Comparison of ENCODE assay signal across 11 cellular contexts in genomic region chr3:194496217-194496881, GRCh38. TPM values are rescaled to one million over a fixed set of nuclear protein-coding genes. Genes with fewer than 3 reads are reported as not detected.
DNase-seq lines count a peak whose midpoint lies in the region; ATAC-seq and TF ChIP-seq lines count a peak whose summit lies in the region.
"Had no signal": no experiment of that assay in that cellular context is flagged by ENCODE, and none has a peak within 500 bp of the region (broad histone marks: within the 10 kb centered on the region; RNA-seq: fewer than 3 reads in every experiment).

No MANE protein-coding gene starts in this region.

- intact Hi-C loops in upper lobe of right lung (cut with DNase I): no loop called here
- intact Hi-C loops in heart left ventricle (cut with DNase I): no loop called here

- H3K27me3 ChIP-seq in CD4-positive, CD25-positive, alpha-beta regulatory T cell (ENCODE audit: control insufficient read depth, insufficient read depth, low read length): no peaks in the 10 kb centered on the region
- H3K27me3 ChIP-seq in upper lobe of right lung (no peaks in the 10 kb centered on the region), heart left ventricle (no peaks in the 10 kb centered on the region)

- peak in 1 of 3 donors; percentile 71 for DNase-seq in CD4-positive, CD25-positive, alpha-beta regulatory T cell
- DNase-seq in NCI-H526 treated with DMSO at 0.1 percent for 48 hours (lab: John Stamatoyannopoulos, UW): peak; percentile 19
- peak; percentile 17 for DNase-seq in epithelial cell of esophagus (ENCODE audit: low read depth)
- DNase-seq in upper lobe of right lung: no peak
- DNase-seq in NCI-H1694 (lab: John Stamatoyannopoulos, UW): no peak
- DNase-seq in heart left ventricle: no peak
- DNase-seq: activated T-cell treated with anti-CD3 and anti-CD28 coated beads, Interleukin-2, amount 50 U/mL, for 4 hours; NCI-H69 had no signal

- no peaks in the 10 kb centered on the region for H3K27me3 Mint-ChIP-seq in CD4-positive, CD25-positive, alpha-beta regulatory T cell
- H3K27me3 Mint-ChIP-seq: natural killer cell treated with Interleukin-12 subunit alpha and Interleukin-12 subunit beta and Interleukin-15 and Interleukin-18, amount 100 ng/mL, for 72 hours had no signal

- H3K9me3 ChIP-seq in CD4-positive, CD25-positive, alpha-beta regulatory T cell (ENCODE audit: control insufficient read depth in 2 of 2, low read length in 2 of 2): no peaks in the 10 kb centered on the region
- H3K9me3 ChIP-seq in upper lobe of right lung: no peaks in the 10 kb centered on the region
- no peaks in the 10 kb centered on the region for H3K9me3 ChIP-seq in heart left ventricle

- peak overlapping the region; percentile 26 to 43 (median 40) for H3K4me3 Mint-ChIP-seq in CD4-positive, CD25-positive, alpha-beta regulatory T cell
- H3K4me3 Mint-ChIP-seq: activated T-cell treated with anti-CD3 and anti-CD28 coated beads, Interleukin-2, amount 50 U/mL, for 4 hours; natural killer cell treated with Interleukin-12 subunit alpha and Interleukin-12 subunit beta and Interleukin-15 and Interleukin-18, amount 100 ng/mL, for 72 hours had no signal

- peaks cover 10% of the 10 kb centered on the region for H3K36me3 Mint-ChIP-seq in CD4-positive, CD25-positive, alpha-beta regulatory T cell
- H3K36me3 Mint-ChIP-seq: natural killer cell treated with Interleukin-12 subunit alpha and Interleukin-12 subunit beta and Interleukin-15 and Interleukin-18, amount 100 ng/mL, for 72 hours had no signal

- peak overlapping the region; percentile 53 for H3K4me3 ChIP-seq in CD4-positive, CD25-positive, alpha-beta regulatory T cell (ENCODE audit: low read depth, low read length)
- H3K4me3 ChIP-seq in epithelial cell of esophagus (ENCODE audit: low read length): no peak overlapping the region
- H3K4me3 ChIP-seq in upper lobe of right lung: no peak overlapping the region
- H3K4me3 ChIP-seq in heart left ventricle: no peak overlapping the region

- H3K36me3 ChIP-seq in CD4-positive, CD25-positive, alpha-beta regulatory T cell (ENCODE audit: control insufficient read depth, insufficient read depth, low read length): no peaks in the 10 kb centered on the region
- H3K36me3 ChIP-seq in upper lobe of right lung (no peaks in the 10 kb centered on the region), heart left ventricle (no peaks in the 10 kb centered on the region)

- H3K27ac ChIP-seq in CD4-positive, CD25-positive, alpha-beta regulatory T cell (ENCODE audit: insufficient read depth, low read length, poor library complexity, severe bottlenecking): peak overlapping the region; percentile 68
- no peak overlapping the region for H3K27ac ChIP-seq in upper lobe of right lung
- H3K27ac ChIP-seq in heart left ventricle: peak overlapping the region in 2 of 12 donors; percentile 1 to 8

- peaks cover 25 to 41% (median 36%) of the 10 kb centered on the region in 4 donors for H3K4me1 Mint-ChIP-seq in CD4-positive, CD25-positive, alpha-beta regulatory T cell

- peaks cover 31% of the 10 kb centered on the region for H3K4me1 ChIP-seq in CD4-positive, CD25-positive, alpha-beta regulatory T cell (ENCODE audit: control insufficient read depth, insufficient read depth, low read length, poor library complexity, severe bottlenecking)
- H3K4me1 ChIP-seq in upper lobe of right lung (peaks cover 13% of the 10 kb centered on the region), heart left ventricle (peaks cover 0 to 45% (median 14%) of the 10 kb centered on the region in 12 donors)

- H3K9me3 Mint-ChIP-seq in CD4-positive, CD25-positive, alpha-beta regulatory T cell: peaks cover 0 to 1% (median 0%) of the 10 kb centered on the region in 7 donors
- H3K9me3 Mint-ChIP-seq: activated T-cell treated with anti-CD3 and anti-CD28 coated beads, Interleukin-2, amount 50 U/mL, for 4 hours; natural killer cell treated with Interleukin-12 subunit alpha and Interleukin-12 subunit beta and Interleukin-15 and Interleukin-18, amount 100 ng/mL, for 72 hours had no signal

- no peak for TF ChIP-seq POLR2A in heart left ventricle (IDR thresholded peaks at IDR 0.05)

- H3K27ac Mint-ChIP-seq in CD4-positive, CD25-positive, alpha-beta regulatory T cell: peak overlapping the region; percentile 40 to 90 (median 59)
- H3K27ac Mint-ChIP-seq: natural killer cell treated with Interleukin-12 subunit alpha and Interleukin-12 subunit beta and Interleukin-15 and Interleukin-18, amount 100 ng/mL, for 72 hours had no signal

- TF ChIP-seq CTCF in epithelial cell of esophagus (IDR thresholded peaks at IDR 0.05; ENCODE audit: insufficient read depth, low read depth, low read length, missing control alignments) (no peak), upper lobe of right lung (IDR thresholded peaks at IDR 0.05) (no peak), heart left ventricle (IDR thresholded peaks at IDR 0.05) (no peak)

- WGBS in heart left ventricle, 4 donors: 68 to 82% (median 74%) methylated on average over 7 of the region's 7 CpGs

- ATAC-seq in CD4-positive, CD25-positive, alpha-beta regulatory T cell (ENCODE audit: low read depth in 2 of 2): peak in 1 of 2 donors; percentile 35
- ATAC-seq in GM21825 (IDR thresholded peaks at IDR 0.05; ENCODE audit: unreplicated experiment) (peak; percentile 53), upper lobe of right lung (no peak), HG03565 (IDR thresholded peaks at IDR 0.05; ENCODE audit: unreplicated experiment) (no peak), heart left ventricle (no peak)
- ATAC-seq: natural killer cell treated with Interleukin-12 subunit alpha and Interleukin-12 subunit beta and Interleukin-15 and Interleukin-18, amount 100 ng/mL, for 72 hours had no signal

RNA-seq across cellular contexts. Expression of gene ATP13A3, which starts 9.5 kb away (rescaled TPM):
- 114 TPM for total RNA-seq in CD4-positive, CD25-positive, alpha-beta regulatory T cell
- polyA plus RNA-seq in CD4-positive, CD25-positive, alpha-beta regulatory T cell: 10 to 100 TPM in 3 of 4 donors, 1 to 10 TPM in 1; 8.6 to 17.5 (median 13.3) TPM
- 101 TPM for total RNA-seq in upper lobe of right lung
- 100 to 1,000 TPM in 5 of 9 donors, 10 to 100 TPM in 4; 37.8 to 237 (median 105) TPM for total RNA-seq in heart left ventricle
- polyA plus RNA-seq in heart left ventricle: 100 to 1,000 TPM in 1 of 2 donors, 10 to 100 TPM in 1; 26.6 to 117 TPM

Comparison
In these comparisons a context has a peak if more than half of its experiments do, and no peak if none do; other contexts are left out.
1. DNase-seq: peak in NCI-H526 treated with DMSO at 0.1 percent for 48 hours (single experiment) and epithelial cell of esophagus (single experiment); none in upper lobe of right lung (single experiment), NCI-H1694 (single experiment) and heart left ventricle (0 of 5).